Comparison of ENCODE assay signal across 20 cellular contexts in the genomic region with DNA sequence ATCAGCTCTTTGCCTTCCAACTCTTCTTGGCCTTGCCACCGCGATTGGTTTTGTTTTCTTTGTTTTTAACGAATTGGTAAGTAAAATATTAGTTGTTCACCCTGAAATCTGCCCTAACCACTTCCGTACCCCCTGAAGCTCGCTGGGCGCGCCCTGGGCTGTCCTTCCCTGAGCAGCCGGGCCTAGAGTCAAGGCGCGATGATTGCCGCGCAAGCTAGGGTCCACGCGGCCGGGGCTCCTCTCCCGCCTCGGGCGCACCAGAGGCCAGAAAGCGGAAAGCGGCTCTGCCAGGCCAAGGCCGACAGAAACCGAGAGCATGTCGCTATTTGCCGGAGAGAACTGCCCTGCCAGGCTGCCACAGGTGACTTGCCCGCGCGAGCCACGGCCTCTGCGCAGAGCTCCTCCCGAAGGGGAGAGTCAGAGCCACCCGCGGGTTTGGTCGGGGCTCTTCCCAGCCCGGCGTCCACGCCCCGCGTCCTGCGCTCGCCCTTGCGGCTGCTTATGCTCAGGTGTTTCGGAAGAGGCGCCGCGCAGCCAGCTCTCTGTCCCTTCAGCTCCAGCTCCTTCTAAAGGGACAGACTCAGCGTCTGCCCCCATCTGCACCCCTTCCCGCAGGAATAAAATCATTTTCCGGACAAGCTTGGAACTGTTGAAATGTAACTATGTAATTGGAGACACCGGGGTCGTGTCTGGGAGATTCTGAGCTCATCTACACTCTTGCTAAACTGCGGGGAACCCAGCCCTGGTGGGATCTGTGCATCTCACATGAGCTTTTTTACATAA. TPM values are rescaled to one million over a fixed set of nuclear protein-coding genes. Genes with fewer than 3 reads are reported as not detected.
DNase-seq lines count a peak whose midpoint lies in the region; ATAC-seq and TF ChIP-seq lines count a peak whose summit lies in the region.
"Had no signal": no experiment of that assay in that cellular context is flagged by ENCODE, and none has a peak within 500 bp of the region (broad histone marks: within the 10 kb centered on the region; RNA-seq: fewer than 3 reads in every experiment).

No MANE protein-coding gene starts in this region.

- no peak overlapping the region for H2AFZ ChIP-seq in SK-N-SH (ENCODE audit: low read depth)
- H2AFZ ChIP-seq: PC-9 had no signal

- H3F3A ChIP-seq in SK-N-SH (replicated peaks; ENCODE audit: insufficient read depth), result no peaks in the 10 kb centered on the region

- peak overlapping the region; percentile 44 to 76 (median 59) for H3K27ac Mint-ChIP-seq in IgD-negative memory B cell
- H3K27ac Mint-ChIP-seq: mesothelial cell of epicardium had no signal

- TF ChIP-seq RAD21 in SK-N-SH (IDR thresholded peaks at IDR 0.05; ENCODE audit: low read length), result no peak

- peak overlapping the region; percentile 7; the same call in 1 of the 2 replicates for H3K4me2 ChIP-seq in SK-N-SH
- H3K4me2 ChIP-seq: BLaER1, PC-9 had no signal

- DNase-seq in SK-N-SH, result peak; percentile 15
- peak; percentile 37 for DNase-seq in left kidney (ENCODE audit: low read depth, low spot score)
- DNase-seq in HEK293T (ENCODE audit: extremely low spot score), result no peak
- DNase-seq in putamen (ENCODE audit: low spot score), result no peak
- DNase-seq: activated CD4-positive, CD25-positive, alpha-beta regulatory T cell; GOT3; hippocampal formation; NCI-H82; PC-9; SJCRH30; stimulated activated naive CD4-positive, alpha-beta T cell; upper lobe of left lung had no signal

- peaks cover 14 to 22% (median 21%) of the 10 kb centered on the region in 3 donors for H3K4me1 Mint-ChIP-seq in IgD-negative memory B cell

- H3K4me3 Mint-ChIP-seq in IgD-negative memory B cell, result peak overlapping the region in 3 of 4 donors; percentile 33 to 58 (median 56)
- H3K4me3 Mint-ChIP-seq: mesothelial cell of epicardium had no signal

- H3K9ac ChIP-seq in SK-N-SH, result no peak overlapping the region
- H3K9ac ChIP-seq in rectal smooth muscle tissue (ENCODE audit: low read length), result peak overlapping the region; percentile 45
- H3K9ac ChIP-seq: BLaER1 had no signal

- no peaks in the 10 kb centered on the region for H4K20me1 ChIP-seq in SK-N-SH (ENCODE audit: insufficient read depth)

- no peaks in the 10 kb centered on the region for H3K79me2 ChIP-seq in SK-N-SH (ENCODE audit: insufficient read depth)

- CTCF ChIA-PET in SK-N-SH (lab: Yijun Ruan, JAX), result interaction anchor here (0.8 to 4.2 kb wide), 6 partner anchors 9 to 614 kb away, joined by 3 to 15 read pairs (median 11); no protein-coding TSS in a partner anchor
- CTCF ChIA-PET in HEK293T (lab: Yijun Ruan, JAX), result interaction anchor here (1.1 kb wide), 1 partner anchor 149 kb away, joined by 3 read pairs; no protein-coding TSS in a partner anchor

- TF ChIP-seq CTCF in SK-N-SH (IDR thresholded peaks at IDR 0.05), result no peak

- H3K27me3 ChIP-seq in SK-N-SH (ENCODE audit: insufficient read depth) (peaks cover 97% of the 10 kb centered on the region), rectal smooth muscle tissue (ENCODE audit: control insufficient read depth, insufficient read depth, low read length) (peaks cover 23% of the 10 kb centered on the region)
- H3K27me3 ChIP-seq: SJCRH30 had no signal

- H3K27ac ChIP-seq in SK-N-SH (ENCODE audit: low read depth in 2 of 2, low read length in 1 of 2) (no peak overlapping the region), rectal smooth muscle tissue (ENCODE audit: low read depth, low read length) (no peak overlapping the region)
- H3K27ac ChIP-seq: BLaER1, PC-9, right lobe of liver, SJCRH30, upper lobe of left lung had no signal

- no peaks in the 10 kb centered on the region for H3K4me1 ChIP-seq in SK-N-SH (ENCODE audit: control insufficient read depth in 1 of 2, insufficient read depth in 2 of 2, low read depth in 1 of 2, low read length in 1 of 2)
- H3K4me1 ChIP-seq in rectal smooth muscle tissue (ENCODE audit: control insufficient read depth, insufficient read depth, low read length), result no peaks in the 10 kb centered on the region
- H3K4me1 ChIP-seq: BLaER1 had no signal

- H3K9me3 ChIP-seq in SK-N-SH, result no peaks in the 10 kb centered on the region
- H3K9me3 ChIP-seq: right lobe of liver, SJCRH30, upper lobe of left lung had no signal

- H3K27me3 Mint-ChIP-seq in IgD-negative memory B cell, result peaks cover 73% of the 10 kb centered on the region

- H3K36me3 ChIP-seq in SK-N-SH (replicated peaks in 1 of 2; ENCODE audit: control insufficient read depth in 1 of 2, insufficient read depth in 2 of 2, low read length in 1 of 2) (no peaks in the 10 kb centered on the region), rectal smooth muscle tissue (ENCODE audit: control insufficient read depth, insufficient read depth, low read length) (no peaks in the 10 kb centered on the region)
- H3K36me3 ChIP-seq: BLaER1, right lobe of liver, SJCRH30, upper lobe of left lung had no signal

- H3K9me3 Mint-ChIP-seq in IgD-negative memory B cell, result no peaks in the 10 kb centered on the region
- H3K9me3 Mint-ChIP-seq: mesothelial cell of epicardium had no signal

- POLR2A ChIA-PET in SK-N-SH (lab: Yijun Ruan, JAX), result interaction anchor here (0.5 kb wide), 1 partner anchor 624 kb away, joined by 3 read pairs; no protein-coding TSS in a partner anchor
- POLR2A ChIA-PET in HEK293T (lab: Yijun Ruan, JAX), result interaction anchor here (1.2 kb wide), 1 partner anchor 8 kb away, joined by 6 read pairs; the partner anchor contains the start of gene CDX2

- H3K36me3 Mint-ChIP-seq in IgD-negative memory B cell, result peaks cover 3% of the 10 kb centered on the region
- H3K36me3 Mint-ChIP-seq: mesothelial cell of epicardium had no signal

- no peak for TF ChIP-seq EP300 in SK-N-SH (IDR thresholded peaks at IDR 0.05; ENCODE audit: borderline replicate concordance in 1 of 2, low read depth in 1 of 2, low read length in 1 of 2)

- no peak overlapping the region for H3K4me3 ChIP-seq in SK-N-SH (ENCODE audit: low read depth in 2 of 2, low read length in 1 of 2)
- peak overlapping the region; percentile 64 for H3K4me3 ChIP-seq in rectal smooth muscle tissue (ENCODE audit: low read length)
- H3K4me3 ChIP-seq: BLaER1, PC-9, right lobe of liver, SJCRH30, upper lobe of left lung had no signal

- no peaks in the 10 kb centered on the region for H3K9me2 ChIP-seq in SK-N-SH

- ATAC-seq in SK-N-SH treated with all-trans-retinoic acid at 6 μM for 48 hours (no peak), HG03175 (IDR thresholded peaks at IDR 0.05; ENCODE audit: unreplicated experiment) (no peak)

- WGBS in SK-N-SH (ENCODE audit: low lambda C conversion rate), result 11% methylated on average over 22 of the region's 51 CpGs

TF ChIP-seq in SK-N-SH, 30 proteins besides CTCF, POLR2A, EP300 and RAD21 (continues in another document):
- TF ChIP-seq MEF2A (IDR thresholded peaks at IDR 0.05; ENCODE audit: borderline replicate concordance, low read depth), result no peak
- TF ChIP-seq MXI1 (IDR thresholded peaks at IDR 0.05; ENCODE audit: low read depth, low read length), result no peak
- TF ChIP-seq, protein P1, sequence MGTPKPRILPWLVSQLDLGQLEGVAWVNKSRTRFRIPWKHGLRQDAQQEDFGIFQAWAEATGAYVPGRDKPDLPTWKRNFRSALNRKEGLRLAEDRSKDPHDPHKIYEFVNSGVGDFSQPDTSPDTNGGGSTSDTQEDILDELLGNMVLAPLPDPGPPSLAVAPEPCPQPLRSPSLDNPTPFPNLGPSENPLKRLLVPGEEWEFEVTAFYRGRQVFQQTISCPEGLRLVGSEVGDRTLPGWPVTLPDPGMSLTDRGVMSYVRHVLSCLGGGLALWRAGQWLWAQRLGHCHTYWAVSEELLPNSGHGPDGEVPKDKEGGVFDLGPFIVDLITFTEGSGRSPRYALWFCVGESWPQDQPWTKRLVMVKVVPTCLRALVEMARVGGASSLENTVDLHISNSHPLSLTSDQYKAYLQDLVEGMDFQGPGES (IDR thresholded peaks at IDR 0.05; ENCODE audit: low read depth, low read length), result no peak

TF ChIP-seq in SK-N-SH treated with all-trans-retinoic acid at 6 μM for 48 hours, 23 proteins besides CTCF, POLR2A, EP300 and RAD21 (continues in another document):
- TF ChIP-seq ZC3H10 (CRISPR knock-in tag; IDR thresholded peaks at IDR 0.05), result no peak
- TF ChIP-seq, protein P2, sequence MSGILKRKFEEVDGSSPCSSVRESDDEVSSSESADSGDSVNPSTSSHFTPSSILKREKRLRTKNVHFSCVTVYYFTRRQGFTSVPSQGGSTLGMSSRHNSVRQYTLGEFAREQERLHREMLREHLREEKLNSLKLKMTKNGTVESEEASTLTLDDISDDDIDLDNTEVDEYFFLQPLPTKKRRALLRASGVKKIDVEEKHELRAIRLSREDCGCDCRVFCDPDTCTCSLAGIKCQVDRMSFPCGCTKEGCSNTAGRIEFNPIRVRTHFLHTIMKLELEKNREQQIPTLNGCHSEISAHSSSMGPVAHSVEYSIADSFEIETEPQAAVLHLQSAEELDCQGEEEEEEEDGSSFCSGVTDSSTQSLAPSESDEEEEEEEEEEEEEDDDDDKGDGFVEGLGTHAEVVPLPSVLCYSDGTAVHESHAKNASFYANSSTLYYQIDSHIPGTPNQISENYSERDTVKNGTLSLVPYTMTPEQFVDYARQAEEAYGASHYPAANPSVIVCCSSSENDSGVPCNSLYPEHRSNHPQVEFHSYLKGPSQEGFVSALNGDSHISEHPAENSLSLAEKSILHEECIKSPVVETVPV (CRISPR knock-in tag; IDR thresholded peaks at IDR 0.05), result no peak

TF ChIP-seq in HEK293T, 16 proteins besides CTCF, POLR2A, EP300 and RAD21:
- no peak for TF ChIP-seq FOXA1 (IDR thresholded peaks at IDR 0.05)
- TF ChIP-seq SUZ12 (IDR thresholded peaks at IDR 0.05), result no peak
- TF ChIP-seq LEF1 (IDR thresholded peaks at IDR 0.05; ENCODE audit: borderline replicate concordance), result no peak
- no peak for TF ChIP-seq FOXK2 (IDR thresholded peaks at IDR 0.05)
- no peak for TF ChIP-seq L3MBTL2 (conservative IDR thresholded peaks at IDR 0.05)
- TF ChIP-seq CTBP1 (IDR thresholded peaks at IDR 0.05; ENCODE audit: borderline replicate concordance), result no peak
- no peak for TF ChIP-seq SP1 (IDR thresholded peaks at IDR 0.05)
TF ChIP-seq in HEK293T: peak in this region for 0.

RNA-seq across cellular contexts. Expression of gene CDX2, which starts 6.7 kb away (rescaled TPM):
- polyA plus RNA-seq in SK-N-SH (2012; rRNA removed) (not detected in 2 replicates), IgD-negative memory B cell (not detected)
- polyA plus RNA-seq in SK-N-SH (2012; cell fraction: cytosol; rRNA removed), result not detected in 2 replicates
- not detected in 2 replicates for polyA plus RNA-seq in SK-N-SH (2012; cell fraction: nucleus; rRNA removed)
- polyA plus RNA-seq: keratinocyte had no signal

RNA-seq across cellular contexts. Expression of gene URAD, which starts 12.7 kb away (rescaled TPM):
- polyA plus RNA-seq in SK-N-SH (2012; rRNA removed) (not detected in 2 replicates), IgD-negative memory B cell (not detected)
- not detected in 2 replicates for polyA plus RNA-seq in SK-N-SH (2012; cell fraction: cytosol; rRNA removed)
- polyA plus RNA-seq in SK-N-SH (2012; cell fraction: nucleus; rRNA removed), result not detected in 2 replicates
- polyA plus RNA-seq: keratinocyte had no signal

RNA-seq across cellular contexts. Expression of gene PDX1, which starts 56.0 kb away (rescaled TPM):
- not detected in 2 replicates for polyA plus RNA-seq in SK-N-SH (2012; rRNA removed)
- not detected in 2 replicates for polyA plus RNA-seq in SK-N-SH (2012; cell fraction: cytosol; rRNA removed)
- not detected in 2 replicates for polyA plus RNA-seq in SK-N-SH (2012; cell fraction: nucleus; rRNA removed)
- polyA plus RNA-seq in IgD-negative memory B cell, result not detected
- polyA plus RNA-seq: keratinocyte had no signal

Comparison
In these comparisons a context has a peak if more than half of its experiments do, and no peak if none do; other contexts are left out.
1. DNase-seq: peak in SK-N-SH (single experiment) and left kidney (single experiment); none in HEK293T (single experiment) and putamen (single experiment).